Comparison of ENCODE assay signal across 23 cellular contexts in genomic region chrX:47840106-47840505, GRCh38. TPM values are rescaled to one million over a fixed set of nuclear protein-coding genes. Genes with fewer than 3 reads are reported as not detected.
DNase-seq lines count a peak whose midpoint lies in the region; ATAC-seq, FAIRE-seq and TF ChIP-seq lines count a peak whose summit lies in the region.
"Had no signal": no experiment of that assay in that cellular context is flagged by ENCODE, and none has a peak within 500 bp of the region (broad histone marks: within the 10 kb centered on the region; RNA-seq: fewer than 3 reads in every experiment).

No MANE protein-coding gene starts in this region.

- H3K4me2 ChIP-seq in A549: peak overlapping the region; percentile 46
- H3K4me2 ChIP-seq: BLaER1 had no signal

- H3K36me3 ChIP-seq in kidney (ENCODE audit: control insufficient read depth in 1 of 2, insufficient read depth in 2 of 2, low read length in 2 of 2): no peaks in the 10 kb centered on the region
- no peaks in the 10 kb centered on the region for H3K36me3 ChIP-seq in brain microvascular endothelial cell (replicated peaks)
- H3K36me3 ChIP-seq: BLaER1 had no signal

- DNase-seq in A549 (ENCODE audit: low read depth in 1 of 2, low spot score in 1 of 2): no peak
- DNase-seq in kidney: no peak
- no peak for DNase-seq in progenitor cell of endocrine pancreas (ENCODE audit: low spot score, unreplicated experiment)
- DNase-seq in globus pallidus (ENCODE audit: low spot score): no peak
- DNase-seq in COLO829 (ENCODE audit: low spot score): no peak
- DNase-seq in brain microvascular endothelial cell: no peak
- DNase-seq: 8988T; Caco-2; CD4-positive, alpha-beta T cell; DMS 273 treated with DMSO at 0.1 percent for 48 hours; DND-41; NCI-H1048; NCI-H1417; NCI-H1694; NCI-H2029 treated with DMSO at 0.1 percent for 48 hours; NCI-H2227 treated with DMSO at 0.1 percent for 48 hours; NCI-H526 treated with DMSO at 0.1 percent for 48 hours; SHP77 had no signal

- no peak for TF ChIP-seq POLR2A in A549 (IDR thresholded peaks at IDR 0.05; ENCODE audit: low read length)

- no peak overlapping the region for H3K27ac ChIP-seq in A549
- peak overlapping the region; percentile 67 for H3K27ac ChIP-seq in VCaP
- H3K27ac ChIP-seq in kidney (ENCODE audit: low read depth in 2 of 2, low read length in 2 of 2): no peak overlapping the region
- H3K27ac ChIP-seq in brain microvascular endothelial cell: no peak overlapping the region
- H3K27ac ChIP-seq: BLaER1, RWPE1 had no signal

- no peak for ATAC-seq in A549
- ATAC-seq: HCT116 had no signal

- no peak for TF ChIP-seq RAD21 in A549 (conservative IDR thresholded peaks at IDR 0.05 in 1 of 2, IDR thresholded peaks at IDR 0.05 in 1 of 2)

- H3K4me1 ChIP-seq in A549 (0 out of 3 replicates have a peak, but pooled peaks cover 5% of the 10 kb centered on the region), kidney (ENCODE audit: control insufficient read depth in 1 of 2, insufficient read depth in 1 of 2, low read depth in 1 of 2, low read length in 2 of 2) (no peaks in the 10 kb centered on the region)
- H3K4me1 ChIP-seq: Caco-2 had no signal

- H3K27me3 ChIP-seq in brain microvascular endothelial cell (replicated peaks): no peaks in the 10 kb centered on the region

- H3K36me3 Mint-ChIP-seq in progenitor cell of endocrine pancreas (ENCODE audit: insufficient read depth): peaks cover 1% of the 10 kb centered on the region

- WGBS in A549 (ENCODE audit: missing lambda C conversion rate): 38% methylated on average over 4 of the region's 4 CpGs

- peaks cover 10% of the 10 kb centered on the region for H3K9me3 Mint-ChIP-seq in progenitor cell of endocrine pancreas (ENCODE audit: low read depth)
- H3K9me3 Mint-ChIP-seq: CD4-positive, alpha-beta T cell had no signal

- FAIRE-seq in A549 (lab: Jason Lieb, UNC) (no peak), kidney (lab: Jason Lieb, UNC) (peak; percentile 39)
- FAIRE-seq: GM12892 had no signal

- H3K4me3 ChIP-seq in A549 (no peak overlapping the region), kidney (ENCODE audit: low read length in 2 of 2) (peak overlapping the region in 1 of 2 donors; percentile 17), brain microvascular endothelial cell (ENCODE audit: low read depth, low read length) (no peak overlapping the region)
- H3K4me3 ChIP-seq: BLaER1 had no signal

- intact Hi-C loops in kidney (cut with DNase I): no loop called here

- peaks cover 19% of the 10 kb centered on the region for H3K4me1 Mint-ChIP-seq in progenitor cell of endocrine pancreas (ENCODE audit: low read depth)

- H3K27me3 Mint-ChIP-seq in progenitor cell of endocrine pancreas: no peaks in the 10 kb centered on the region
- H3K27me3 Mint-ChIP-seq: CD4-positive, alpha-beta T cell had no signal

- no peak for TF ChIP-seq EP300 in A549 (IDR thresholded peaks at IDR 0.05)

- in situ Hi-C loops in brain microvascular endothelial cell (cut with HindIII; ENCODE audit: low pct_ligation_motif_present, low sequenced_read_pairs): no loop called here

- CTCF ChIA-PET in A549 (lab: Yijun Ruan, JAX): no interaction called here

- H3K9ac ChIP-seq in kidney (ENCODE audit: low read length in 2 of 2): no peak overlapping the region
- H3K9ac ChIP-seq: BLaER1 had no signal

- H3K9me3 ChIP-seq in A549 (no peaks in the 10 kb centered on the region), kidney (ENCODE audit: control insufficient read depth in 1 of 2, low read length in 2 of 2) (no peaks in the 10 kb centered on the region)
- H3K9me3 ChIP-seq: BLaER1, Caco-2 had no signal

- TF ChIP-seq CTCF in A549 (IDR thresholded peaks at IDR 0.05): no peak
- no peak for TF ChIP-seq CTCF in VCaP (conservative IDR thresholded peaks at IDR 0.05)
- no peak for TF ChIP-seq CTCF in kidney (IDR thresholded peaks at IDR 0.05; ENCODE audit: borderline replicate concordance, extremely low read depth, insufficient read depth)
- TF ChIP-seq CTCF in progenitor cell of endocrine pancreas (IDR thresholded peaks at IDR 0.05; ENCODE audit: unreplicated experiment): no peak
- TF ChIP-seq CTCF in brain microvascular endothelial cell (IDR thresholded peaks at IDR 0.05; ENCODE audit: low read depth, low read length, missing control alignments): no peak

- POLR2A ChIA-PET in A549 (lab: Yijun Ruan, JAX): no interaction called here

- peak overlapping the region; percentile 75 for H3K27ac Mint-ChIP-seq in progenitor cell of endocrine pancreas
- H3K27ac Mint-ChIP-seq: CD4-positive, alpha-beta T cell had no signal

- H3K4me3 Mint-ChIP-seq in progenitor cell of endocrine pancreas (ENCODE audit: low read depth): no peak overlapping the region
- H3K4me3 Mint-ChIP-seq: CD4-positive, alpha-beta T cell had no signal

TF ChIP-seq in A549, 52 proteins besides CTCF, POLR2A, EP300 and RAD21:
- TF ChIP-seq HEYL (CRISPR knock-in tag; IDR thresholded peaks at IDR 0.05) (no peak), RFX5 (IDR thresholded peaks at IDR 0.05) (no peak), HOXA7 (CRISPR knock-in tag; IDR thresholded peaks at IDR 0.05) (no peak), SREBF2 (IDR thresholded peaks at IDR 0.05) (no peak), RARB (CRISPR knock-in tag; IDR thresholded peaks at IDR 0.05) (no peak), FOSL2 (IDR thresholded peaks at IDR 0.05) (no peak), FOSL2 (CRISPR knock-in tag; IDR thresholded peaks at IDR 0.05) (no peak), NPAS2 (CRISPR knock-in tag; IDR thresholded peaks at IDR 0.05; ENCODE audit: borderline replicate concordance) (no peak), ZNF302 (CRISPR knock-in tag; IDR thresholded peaks at IDR 0.05) (no peak), EHF (CRISPR knock-in tag; IDR thresholded peaks at IDR 0.05) (no peak), CBX2 (IDR thresholded peaks at IDR 0.05; ENCODE audit: borderline replicate concordance, low read depth) (no peak), MAX (IDR thresholded peaks at IDR 0.05) (no peak)

RNA-seq across cellular contexts. Expression of gene ZNF81, which starts 3.4 kb away (rescaled TPM):
- 8.3 and 9.3 TPM in 2 replicates for polyA plus RNA-seq in A549 (2011; rRNA removed)
- 4.0 and 6.6 TPM in 2 replicates for polyA plus RNA-seq in A549 (2012; cell fraction: cytosol; rRNA removed)
- polyA plus RNA-seq in A549 (2012; cell fraction: nucleus; rRNA removed): 4.0 and 6.2 TPM in 2 replicates
- 3.8 to 4.4 TPM (median 4.3 TPM) in 3 replicates for polyA plus RNA-seq in A549 (2017; fragmentation: RNase III; extraction: RNeasy Plus Mini Kit Qiagen cat#74134 plus additional on column Dnase treatment)
- 19.8 and 31.1 TPM in 2 replicates for polyA minus RNA-seq in A549 (2011; rRNA and poly(A)+ RNA removed)
- 16.1 TPM for total RNA-seq in kidney
- 2.5 TPM for polyA plus RNA-seq in kidney (ENCODE audit: insufficient read depth, low read depth, low replicate concordance)
- 10.9 and 12.2 TPM in 2 replicates for total RNA-seq in progenitor cell of endocrine pancreas
